Comparison of ENCODE assay signal across 3 cellular contexts in genomic region chr1:150062113-150062512, GRCh38.
TF ChIP-seq lines count a peak whose summit lies in the region.

No MANE protein-coding gene starts in this region.

TF ChIP-seq in HCT116, 20 proteins besides CTCF, POLR2A, EP300 and RAD21 (continued from another document):
- TF ChIP-seq ZNF274 (IDR thresholded peaks at IDR 0.05; ENCODE audit: low read depth, low read length) = no peak
- TF ChIP-seq SP1 (IDR thresholded peaks at IDR 0.05; ENCODE audit: low read depth) = no peak

TF ChIP-seq in SK-N-SH, 30 proteins besides CTCF, POLR2A, EP300 and RAD21 (continued from another document):
- TF ChIP-seq RCOR1 (IDR thresholded peaks at IDR 0.05; ENCODE audit: low read length) = no peak
- TF ChIP-seq TCF12 (IDR thresholded peaks at IDR 0.05) = no peak
- TF ChIP-seq MEF2A (IDR thresholded peaks at IDR 0.05; ENCODE audit: borderline replicate concordance, low read depth) = no peak
- no peak for TF ChIP-seq FOXM1 (IDR thresholded peaks at IDR 0.05; ENCODE audit: low read depth)
- TF ChIP-seq USF1 (IDR thresholded peaks at IDR 0.05; ENCODE audit: borderline replicate concordance, low read depth) = no peak
- no peak for TF ChIP-seq PBX3 (IDR thresholded peaks at IDR 0.05)
- no peak for TF ChIP-seq POLR2AphosphoS5 (IDR thresholded peaks at IDR 0.05; ENCODE audit: low read depth, low read length)
- no peak for TF ChIP-seq GABPA (IDR thresholded peaks at IDR 0.05; ENCODE audit: low read depth)
- no peak for TF ChIP-seq MAX (IDR thresholded peaks at IDR 0.05; ENCODE audit: low read depth)
- TF ChIP-seq JUND (IDR thresholded peaks at IDR 0.05) = no peak
- no peak for TF ChIP-seq REST (IDR thresholded peaks at IDR 0.05; ENCODE audit: low read depth, low read length)
- TF ChIP-seq EZH2phosphoT487 (IDR thresholded peaks at IDR 0.05; ENCODE audit: borderline replicate concordance, low read depth) = no peak
- TF ChIP-seq ELF1 (IDR thresholded peaks at IDR 0.05) = no peak
- TF ChIP-seq USF2 (IDR thresholded peaks at IDR 0.05; ENCODE audit: borderline replicate concordance, low read depth, low read length) = no peak
- no peak for TF ChIP-seq ZBTB33 (IDR thresholded peaks at IDR 0.05; ENCODE audit: borderline replicate concordance, low read depth)
- TF ChIP-seq SMC3 (IDR thresholded peaks at IDR 0.05; ENCODE audit: low read depth, low read length) = no peak

TF ChIP-seq in GM12891, 5 proteins besides CTCF, POLR2A, EP300 and RAD21 (continued from another document):
- no peak for TF ChIP-seq PAX5 (IDR thresholded peaks at IDR 0.05; ENCODE audit: insufficient read depth, low read length, severe bottlenecking)
- TF ChIP-seq SPI1 (IDR thresholded peaks at IDR 0.05; ENCODE audit: low read depth, low read length) = no peak
- no peak for TF ChIP-seq TAF1 (IDR thresholded peaks at IDR 0.05; ENCODE audit: low read depth, low read length)
